In the genomic region with DNA sequence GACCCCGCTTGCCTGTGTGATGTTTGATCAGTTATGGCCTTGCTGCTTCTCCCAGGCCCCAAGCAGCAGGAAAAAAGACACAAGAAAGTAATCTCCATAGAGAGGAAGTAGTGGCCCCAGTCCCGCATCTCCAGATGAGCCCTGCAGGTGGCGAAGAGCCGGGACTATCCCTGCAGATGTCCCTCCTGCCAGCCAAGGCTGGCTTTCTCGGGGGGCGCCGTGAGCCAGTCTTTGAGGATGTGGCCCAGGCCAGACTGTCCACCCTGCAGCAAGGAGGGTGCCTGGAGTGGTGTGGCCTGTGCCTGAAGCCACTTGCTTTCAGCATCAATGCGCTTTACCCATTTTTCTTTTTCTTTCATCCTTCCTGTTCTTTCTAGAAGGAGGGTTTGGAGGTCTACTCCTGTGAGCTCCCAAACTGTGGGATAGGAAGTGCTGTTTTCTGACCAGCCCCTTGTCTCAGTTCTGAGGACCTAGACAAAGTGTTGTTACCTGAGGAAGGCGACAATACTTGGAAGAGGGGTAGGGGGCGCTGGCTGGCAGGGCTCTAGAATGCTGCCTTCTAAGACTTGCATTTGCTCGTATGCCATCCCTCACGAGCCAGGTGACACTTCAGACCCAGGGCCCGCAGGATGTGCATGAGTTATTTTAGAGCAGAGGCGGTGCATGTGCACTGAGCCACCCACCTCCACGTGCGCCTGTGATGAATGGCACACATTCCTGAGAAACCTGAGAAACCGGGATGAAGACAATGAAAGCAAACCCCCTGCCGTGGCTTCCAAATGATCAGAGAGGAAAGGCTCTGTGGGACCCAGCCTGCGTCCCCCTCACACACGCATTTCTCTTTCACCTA, we compare ENCODE assay signal across 12 cellular contexts.
DNase-seq lines count a peak whose midpoint lies in the region; ATAC-seq and TF ChIP-seq lines count a peak whose summit lies in the region.
"Had no signal": no experiment of that assay in that cellular context is flagged by ENCODE, and none has a peak within 500 bp of the region (broad histone marks: within the 10 kb centered on the region; RNA-seq: fewer than 3 reads in every experiment).

No MANE protein-coding gene starts in this region.

- ATAC-seq in GM21529 (IDR thresholded peaks at IDR 0.05; ENCODE audit: unreplicated experiment) (no peak), GM18858 (IDR thresholded peaks at IDR 0.05; ENCODE audit: unreplicated experiment) (no peak)

- H3K27me3 ChIP-seq in HUES64 (ENCODE audit: insufficient read depth, low read length) (no peaks in the 10 kb centered on the region), WERI-Rb-1 (ENCODE audit: insufficient read depth, low read depth, severe bottlenecking) (no peaks in the 10 kb centered on the region)
- H3K27me3 ChIP-seq: vagina had no signal

- H3K4me3 ChIP-seq in HUES64 (ENCODE audit: low read length) (no peak overlapping the region; the same call in 1 of the 2 replicates), WERI-Rb-1 (ENCODE audit: low read depth, low read length) (no peak overlapping the region)
- H3K4me3 ChIP-seq: vagina had no signal

- H3K9me3 ChIP-seq in HUES64 (ENCODE audit: insufficient read depth, low read depth, low read length) (no peaks in the 10 kb centered on the region), WERI-Rb-1 (ENCODE audit: severe bottlenecking) (no peaks in the 10 kb centered on the region)
- H3K9me3 ChIP-seq: vagina had no signal

- peak; percentile 11 for DNase-seq in Daoy (ENCODE audit: low read depth)
- DNase-seq in WERI-Rb-1, result peak; percentile 47
- peak; percentile 77 for DNase-seq in kidney tubule cell (ENCODE audit: low spot score)
- DNase-seq in activated T-cell treated with anti-CD3 and anti-CD28 coated beads, Interleukin-2, amount 50 U/mL, for 1 hour, result no peak
- DNase-seq: DMS153; effector memory CD4-positive, alpha-beta T cell; IMR-90; NCI-H446 had no signal

- no peak overlapping the region for H3K9ac ChIP-seq in HUES64 (ENCODE audit: low read depth, low read length)

- H3K4me1 ChIP-seq in HUES64 (ENCODE audit: insufficient read depth, low read length), result peaks cover 40% of the 10 kb centered on the region
- H3K4me1 ChIP-seq: vagina had no signal

- 45% methylated on average over 17 of the region's 20 CpGs for WGBS in HUES64

- TF ChIP-seq CTCF in WERI-Rb-1 (IDR thresholded peaks at IDR 0.05; ENCODE audit: low read depth, low read length), result peak; percentile 46

- H3K27ac ChIP-seq in HUES64 (ENCODE audit: low read depth, low read length) (peak overlapping the region; percentile 75; the same call in 1 of the 2 replicates), WERI-Rb-1 (no peak overlapping the region)
- H3K27ac ChIP-seq: vagina had no signal

- H3K36me3 ChIP-seq in HUES64 (ENCODE audit: insufficient read depth, low read length) (no peaks in the 10 kb centered on the region), WERI-Rb-1 (no peaks in the 10 kb centered on the region)
- H3K36me3 ChIP-seq: vagina had no signal
